Comparison of ENCODE assay signal across 31 cellular contexts in the genomic region with DNA sequence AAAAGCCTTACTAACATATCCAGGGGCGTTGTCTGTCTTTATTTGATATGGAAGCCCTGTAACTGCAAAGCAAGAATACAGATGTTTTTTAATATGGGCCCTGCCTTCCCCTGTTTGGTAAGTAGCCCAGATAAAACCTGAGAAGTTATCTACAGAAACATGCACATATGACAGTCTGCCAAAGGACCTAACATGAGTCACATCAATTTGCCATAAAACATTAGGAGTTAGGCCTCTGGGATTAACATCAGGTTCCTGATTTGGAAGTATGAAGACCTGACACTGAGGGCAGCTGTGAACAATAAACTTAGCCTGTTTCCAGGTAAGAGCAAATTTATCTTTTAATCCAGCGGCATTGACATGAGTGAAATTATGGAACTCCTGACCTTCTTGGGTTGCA.
"Had no signal": no experiment of that assay in that cellular context is flagged by ENCODE, and none has a peak within 500 bp of the region (broad histone marks: within the 10 kb centered on the region; RNA-seq: fewer than 3 reads in every experiment).

No MANE protein-coding gene starts in this region.

- H3K36me3 Mint-ChIP-seq: activated CD4-positive, alpha-beta memory T cell treated with anti-CD3 and anti-CD28 coated beads for 36 hours; activated naive CD4-positive, alpha-beta T cell treated with anti-CD3 and anti-CD28 coated beads, Interleukin-2, amount 10 ng/mL, durations not matched to agents 7 days and 5 days; activated naive CD4-positive, alpha-beta T cell treated with anti-CD3 and anti-CD28 coated beads, Interleukin-2, amount 50 U/mL, for 24 hours; activated naive CD8-positive, alpha-beta T cell; activated naive CD8-positive, alpha-beta T cell treated with anti-CD3 and anti-CD28 coated beads, Interleukin-2, amount 10 ng/mL, durations not matched to agents 7 days and 5 days; brain; T-cell had no signal

- H3K4me1 Mint-ChIP-seq: activated B cell treated with CpG ODN at 0.5 μM for 24 hours; activated CD4-positive, alpha-beta T cell treated with anti-CD3 and anti-CD28 coated beads, Interleukin-2, amount 10 ng/mL, durations not matched to agents 24 days and 14 days; activated naive CD4-positive, alpha-beta T cell treated with anti-CD3 and anti-CD28 coated beads, Interleukin-2, amount 10 ng/mL, durations not matched to agents 7 days and 5 days; activated naive CD4-positive, alpha-beta T cell treated with anti-CD3 and anti-CD28 coated beads, Interleukin-2, amount 50 U/mL, for 24 hours; activated naive CD8-positive, alpha-beta T cell treated with anti-CD3 and anti-CD28 coated beads, Interleukin-2, amount 10 ng/mL, durations not matched to agents 7 days and 5 days; activated naive CD8-positive, alpha-beta T cell treated with anti-CD3 and anti-CD28 coated beads, Interleukin-2, amount 50 U/mL, for 24 hours; brain; central memory CD8-positive, alpha-beta T cell; T-cell; T-helper 17 cell had no signal

- H3K9me3 ChIP-seq: ascending aorta had no signal

- H3K27ac ChIP-seq: ascending aorta, cardiac muscle cell, VCaP had no signal

- DNase-seq: activated B cell treated with CpG ODN at 0.5 μM for 24 hours; activated CD4-positive, alpha-beta memory T cell treated with anti-CD3 and anti-CD28 coated beads for 36 hours; activated CD4-positive, alpha-beta T cell treated with anti-CD3 and anti-CD28 coated beads for 4 hours; activated CD4-positive, alpha-beta T cell treated with anti-CD3 and anti-CD28 coated beads, Interleukin-2, amount 10 ng/mL, durations not matched to agents 24 days and 14 days; activated CD4-positive, alpha-beta T cell treated with anti-CD3 and anti-CD28 coated beads, Interleukin-2, amount 50 U/mL, for 1 hour; activated CD4-positive, alpha-beta T cell treated with anti-CD3 and anti-CD28 coated beads, Interleukin-2, amount 50 U/mL, for 4 hours; activated CD4-positive, CD25-positive, alpha-beta regulatory T cell treated with anti-CD3 and anti-CD28 coated beads, Interleukin-2, amount 50 U/mL, for 72 hours; activated CD8-positive, alpha-beta memory T cell treated with anti-CD3 and anti-CD28 coated beads, Interleukin-2, amount 50 U/mL, for 4 hours; activated CD8-positive, alpha-beta T cell treated with anti-CD3 and anti-CD28 coated beads for 36 hours; activated effector memory CD4-positive, alpha-beta T cell treated with Interleukin-2 at 50 U/mL for 16 hours; activated gamma-delta T cell; activated naive CD4-positive, alpha-beta T cell treated with anti-CD3 and anti-CD28 coated beads, Interleukin-2, amount 10 ng/mL, durations not matched to agents 7 days and 5 days; activated naive CD4-positive, alpha-beta T cell treated with Interleukin-2 at 50 U/mL for 16 hours; activated naive CD8-positive, alpha-beta T cell treated with anti-CD3 and anti-CD28 coated beads, Interleukin-2, amount 10 ng/mL, durations not matched to agents 7 days and 5 days; activated naive CD8-positive, alpha-beta T cell treated with anti-CD3 and anti-CD28 coated beads, Interleukin-2, amount 50 U/mL, for 24 hours; activated T-cell treated with anti-CD3 and anti-CD28 coated beads, Interleukin-2, amount 50 U/mL, for 24 hours; activated T-cell treated with anti-CD3 and anti-CD28 coated beads, Interleukin-2, amount 50 U/mL, for 48 hours; amygdala; anterior cingulate cortex; caudate nucleus; cerebellar nuclear complex; T-cell; T-helper 17 cell had no signal

- H3K27ac Mint-ChIP-seq: activated B cell treated with CpG ODN at 0.5 μM for 24 hours; activated CD4-positive, alpha-beta memory T cell treated with anti-CD3 and anti-CD28 coated beads for 36 hours; activated CD4-positive, alpha-beta T cell treated with anti-CD3 and anti-CD28 coated beads, Interleukin-2, amount 10 ng/mL, durations not matched to agents 24 days and 14 days; activated CD8-positive, alpha-beta T cell treated with anti-CD3 and anti-CD28 coated beads for 36 hours; activated naive CD4-positive, alpha-beta T cell treated with anti-CD3 and anti-CD28 coated beads, Interleukin-2, amount 10 ng/mL, durations not matched to agents 7 days and 5 days; activated naive CD4-positive, alpha-beta T cell treated with anti-CD3 and anti-CD28 coated beads, Interleukin-2, amount 50 U/mL, for 24 hours; activated naive CD8-positive, alpha-beta T cell; activated naive CD8-positive, alpha-beta T cell treated with anti-CD3 and anti-CD28 coated beads, Interleukin-2, amount 10 ng/mL, durations not matched to agents 7 days and 5 days; activated naive CD8-positive, alpha-beta T cell treated with anti-CD3 and anti-CD28 coated beads, Interleukin-2, amount 50 U/mL, for 24 hours; activated T-cell treated with anti-CD3 and anti-CD28 coated beads, Interleukin-2, amount 50 U/mL, for 24 hours; activated T-helper 2 cell treated with anti-CD3 and anti-CD28 coated beads, Interferon-gamma antibody, Interleukin-2, Interleukin-4, amounts not matched to agents 10 μg/mL and 5 μg/mL and 100 μg/mL, durations not matched to agents 14 hours and 24 hours and 36 hours; brain; T-cell; T-helper 17 cell had no signal

- H3K4me1 ChIP-seq: ascending aorta had no signal

- H3K4me3 Mint-ChIP-seq: activated B cell treated with CpG ODN at 0.5 μM for 24 hours; activated CD4-positive, alpha-beta memory T cell treated with anti-CD3 and anti-CD28 coated beads for 36 hours; activated CD4-positive, alpha-beta T cell treated with anti-CD3 and anti-CD28 coated beads, Interleukin-2, amount 10 ng/mL, durations not matched to agents 24 days and 14 days; activated CD8-positive, alpha-beta T cell treated with anti-CD3 and anti-CD28 coated beads for 36 hours; activated naive CD4-positive, alpha-beta T cell treated with anti-CD3 and anti-CD28 coated beads, Interleukin-2, amount 10 ng/mL, durations not matched to agents 7 days and 5 days; activated naive CD4-positive, alpha-beta T cell treated with anti-CD3 and anti-CD28 coated beads, Interleukin-2, amount 50 U/mL, for 24 hours; activated naive CD8-positive, alpha-beta T cell; activated naive CD8-positive, alpha-beta T cell treated with anti-CD3 and anti-CD28 coated beads, Interleukin-2, amount 10 ng/mL, durations not matched to agents 7 days and 5 days; activated naive CD8-positive, alpha-beta T cell treated with anti-CD3 and anti-CD28 coated beads, Interleukin-2, amount 50 U/mL, for 24 hours; activated T-cell treated with anti-CD3 and anti-CD28 coated beads, Interleukin-2, amount 50 U/mL, for 24 hours; brain; central memory CD8-positive, alpha-beta T cell; T-cell; T-helper 17 cell had no signal

- ATAC-seq: activated CD8-positive, alpha-beta T cell treated with anti-CD3 and anti-CD28 coated beads for 36 hours; activated naive CD8-positive, alpha-beta T cell treated with anti-CD3 and anti-CD28 coated beads, Interleukin-2, amount 50 U/mL, for 24 hours; T-cell; T-helper 17 cell had no signal

- H3K4me3 ChIP-seq: ascending aorta, cardiac muscle cell had no signal

- H3K27me3 ChIP-seq: ascending aorta, cardiac muscle cell had no signal

- H3K36me3 ChIP-seq: ascending aorta, cardiac muscle cell had no signal

- H3K27me3 Mint-ChIP-seq: activated B cell treated with CpG ODN at 0.5 μM for 24 hours; activated CD4-positive, alpha-beta memory T cell treated with anti-CD3 and anti-CD28 coated beads for 36 hours; activated CD4-positive, alpha-beta T cell treated with anti-CD3 and anti-CD28 coated beads, Interleukin-2, amount 10 ng/mL, durations not matched to agents 24 days and 14 days; activated CD8-positive, alpha-beta T cell treated with anti-CD3 and anti-CD28 coated beads for 36 hours; activated naive CD4-positive, alpha-beta T cell treated with anti-CD3 and anti-CD28 coated beads, Interleukin-2, amount 10 ng/mL, durations not matched to agents 7 days and 5 days; activated naive CD4-positive, alpha-beta T cell treated with anti-CD3 and anti-CD28 coated beads, Interleukin-2, amount 50 U/mL, for 24 hours; activated naive CD8-positive, alpha-beta T cell; activated naive CD8-positive, alpha-beta T cell treated with anti-CD3 and anti-CD28 coated beads, Interleukin-2, amount 10 ng/mL, durations not matched to agents 7 days and 5 days; activated naive CD8-positive, alpha-beta T cell treated with anti-CD3 and anti-CD28 coated beads, Interleukin-2, amount 50 U/mL, for 24 hours; activated T-cell treated with anti-CD3 and anti-CD28 coated beads, Interleukin-2, amount 50 U/mL, for 24 hours; brain; central memory CD8-positive, alpha-beta T cell; T-cell; T-helper 17 cell had no signal
